In the genomic region with DNA sequence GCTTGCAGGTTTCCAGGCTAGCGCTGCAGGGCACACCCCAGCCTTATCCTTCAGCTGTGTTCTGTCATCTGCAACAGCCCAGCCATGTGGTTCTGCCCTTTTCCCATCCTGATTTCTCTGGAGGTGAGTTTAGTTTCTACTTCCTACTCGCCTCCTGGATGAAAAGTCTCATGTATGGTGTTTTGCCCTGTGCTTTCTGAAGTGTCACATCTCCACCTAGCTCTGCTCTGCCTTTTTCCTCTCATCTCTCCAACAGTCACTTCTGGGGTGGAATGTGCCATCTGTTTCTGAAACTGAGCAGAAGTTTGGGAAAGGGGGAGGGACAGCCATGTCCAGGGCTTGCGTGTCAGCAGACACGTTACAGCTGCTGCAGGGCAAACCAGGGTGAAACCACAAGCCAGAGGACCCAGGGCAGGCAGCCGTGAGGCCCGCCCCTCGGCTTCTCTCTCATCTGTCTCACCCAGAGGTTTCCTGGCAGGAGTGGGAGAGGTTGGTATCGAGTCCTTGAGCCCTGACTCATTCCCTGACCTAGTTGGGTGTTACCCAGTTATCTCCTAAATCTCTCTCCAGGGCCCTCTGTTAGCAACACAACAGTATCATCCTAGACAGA, we compare ENCODE assay signal across 8 cellular contexts. TPM values are rescaled to one million over a fixed set of nuclear protein-coding genes. Genes with fewer than 3 reads are reported as not detected.
DNase-seq lines count a peak whose midpoint lies in the region; ATAC-seq and TF ChIP-seq lines count a peak whose summit lies in the region.
"Not testable (repeated sequence)": the region's sequence is repeated elsewhere in the genome, so short reads cannot be mapped to it uniquely, and the experiment has no call there.

No MANE protein-coding gene starts in this region.

- H3K4me3 ChIP-seq in SJCRH30 = peak overlapping the region; percentile 10; the same call in 1 of the 2 replicates
- not testable (repeated sequence) for H3K4me3 ChIP-seq in lower lobe of right lung, skin epidermis

- peak; percentile 7 for DNase-seq in AG20443 (ENCODE audit: low spot score)
- peak; percentile 55 for DNase-seq in HT-29 (ENCODE audit: low spot score)
- peak; percentile 87 to 89 for DNase-seq in SJCRH30
- DNase-seq in activated T-helper 2 cell treated with anti-CD3 and anti-CD28 coated beads, Interferon-gamma antibody, Interleukin-2, Interleukin-4, amounts not matched to agents 10 μg/mL and 5 μg/mL and 100 μg/mL, durations not matched to agents 14 hours and 24 hours and 36 hours (ENCODE audit: low spot score); lower lobe of right lung: not testable (repeated sequence)

- not testable (repeated sequence) for H3K4me1 ChIP-seq in SJCRH30
- peaks cover 18% of the 10 kb centered on the region for H3K4me1 ChIP-seq in lower lobe of right lung

- H3K27ac ChIP-seq in SJCRH30 = peak overlapping the region; percentile 54
- peak overlapping the region; percentile 54 for H3K27ac ChIP-seq in lower lobe of right lung
- peak overlapping the region in 17 of 21 experiments; percentile 19 to 73 (median 60) for H3K27ac ChIP-seq in skin epidermis

- H3K9me3 Mint-ChIP-seq in activated T-helper 2 cell treated with anti-CD3 and anti-CD28 coated beads, Interferon-gamma antibody, Interleukin-2, Interleukin-4, amounts not matched to agents 10 μg/mL and 5 μg/mL and 100 μg/mL, durations not matched to agents 14 hours and 24 hours and 36 hours = not testable (repeated sequence)

- H3K27me3 ChIP-seq in SJCRH30; lower lobe of right lung (ENCODE audit: low read depth): not testable (repeated sequence)

- not testable (repeated sequence) for TF ChIP-seq CTCF in lower lobe of right lung (IDR thresholded peaks at IDR 0.05)

- peaks cover 13% of the 10 kb centered on the region for H3K4me1 Mint-ChIP-seq in activated T-helper 2 cell treated with anti-CD3 and anti-CD28 coated beads, Interferon-gamma antibody, Interleukin-2, Interleukin-4, amounts not matched to agents 10 μg/mL and 5 μg/mL and 100 μg/mL, durations not matched to agents 14 hours and 24 hours and 36 hours (ENCODE audit: low read depth)

- peak overlapping the region; percentile 83 for H3K27ac Mint-ChIP-seq in activated T-helper 2 cell treated with anti-CD3 and anti-CD28 coated beads, Interferon-gamma antibody, Interleukin-2, Interleukin-4, amounts not matched to agents 10 μg/mL and 5 μg/mL and 100 μg/mL, durations not matched to agents 14 hours and 24 hours and 36 hours

- not testable (repeated sequence) for H3K9me3 ChIP-seq in SJCRH30 (replicated peaks); lower lobe of right lung

- not testable (repeated sequence) for H3K27me3 Mint-ChIP-seq in activated T-helper 2 cell treated with anti-CD3 and anti-CD28 coated beads, Interferon-gamma antibody, Interleukin-2, Interleukin-4, amounts not matched to agents 10 μg/mL and 5 μg/mL and 100 μg/mL, durations not matched to agents 14 hours and 24 hours and 36 hours (ENCODE audit: low read depth)

- peak overlapping the region; percentile 61 for H3K4me3 Mint-ChIP-seq in activated T-helper 2 cell treated with anti-CD3 and anti-CD28 coated beads, Interferon-gamma antibody, Interleukin-2, Interleukin-4, amounts not matched to agents 10 μg/mL and 5 μg/mL and 100 μg/mL, durations not matched to agents 14 hours and 24 hours and 36 hours (ENCODE audit: low read depth)

- intact Hi-C loops in activated T-helper 2 cell treated with anti-CD3 and anti-CD28 coated beads, Interferon-gamma antibody, Interleukin-2, Interleukin-4, amounts not matched to agents 10 μg/mL and 5 μg/mL and 100 μg/mL, durations not matched to agents 14 hours and 24 hours and 36 hours (cut with micrococcal nuclease) = loop anchor here (10.0 kb wide), 1 partner anchor 113 kb away; no protein-coding TSS in a partner anchor
- intact Hi-C loops in lower lobe of right lung (cut with DNase I) = not testable (repeated sequence)

- not testable (repeated sequence) for H3K36me3 ChIP-seq in SJCRH30, lower lobe of right lung

- ATAC-seq in GM18909 (IDR thresholded peaks at IDR 0.05; ENCODE audit: poor library complexity, unreplicated experiment) (peak; percentile 78), esophagus mucosa (peak; percentile 96), lower lobe of right lung (peak; percentile 92 to 93)

- not testable (repeated sequence) for H3K36me3 Mint-ChIP-seq in activated T-helper 2 cell treated with anti-CD3 and anti-CD28 coated beads, Interferon-gamma antibody, Interleukin-2, Interleukin-4, amounts not matched to agents 10 μg/mL and 5 μg/mL and 100 μg/mL, durations not matched to agents 14 hours and 24 hours and 36 hours (ENCODE audit: low read depth)

RNA-seq across cellular contexts. Expression of gene NPEPPS, which starts 28.7 kb away (rescaled TPM):
- total RNA-seq in HT-29 (2014; rRNA removed; shearing (Covaris generic)) = 38.1 and 43.5 TPM in 2 replicates
- 89.1 TPM in 2 replicates for total RNA-seq in SJCRH30 (2014; rRNA removed; shearing (Covaris generic))
- 125 and 132 TPM in 2 replicates for total RNA-seq in activated T-helper 2 cell treated with anti-CD3 and anti-CD28 coated beads, Interferon-gamma antibody, Interleukin-2, Interleukin-4, amounts not matched to agents 10 μg/mL and 5 μg/mL and 100 μg/mL, durations not matched to agents 14 hours and 24 hours and 36 hours
- total RNA-seq in esophagus mucosa (181 TPM), lower lobe of right lung (124 TPM)
